Comparison of ENCODE assay signal across 14 cellular contexts in the genomic region with DNA sequence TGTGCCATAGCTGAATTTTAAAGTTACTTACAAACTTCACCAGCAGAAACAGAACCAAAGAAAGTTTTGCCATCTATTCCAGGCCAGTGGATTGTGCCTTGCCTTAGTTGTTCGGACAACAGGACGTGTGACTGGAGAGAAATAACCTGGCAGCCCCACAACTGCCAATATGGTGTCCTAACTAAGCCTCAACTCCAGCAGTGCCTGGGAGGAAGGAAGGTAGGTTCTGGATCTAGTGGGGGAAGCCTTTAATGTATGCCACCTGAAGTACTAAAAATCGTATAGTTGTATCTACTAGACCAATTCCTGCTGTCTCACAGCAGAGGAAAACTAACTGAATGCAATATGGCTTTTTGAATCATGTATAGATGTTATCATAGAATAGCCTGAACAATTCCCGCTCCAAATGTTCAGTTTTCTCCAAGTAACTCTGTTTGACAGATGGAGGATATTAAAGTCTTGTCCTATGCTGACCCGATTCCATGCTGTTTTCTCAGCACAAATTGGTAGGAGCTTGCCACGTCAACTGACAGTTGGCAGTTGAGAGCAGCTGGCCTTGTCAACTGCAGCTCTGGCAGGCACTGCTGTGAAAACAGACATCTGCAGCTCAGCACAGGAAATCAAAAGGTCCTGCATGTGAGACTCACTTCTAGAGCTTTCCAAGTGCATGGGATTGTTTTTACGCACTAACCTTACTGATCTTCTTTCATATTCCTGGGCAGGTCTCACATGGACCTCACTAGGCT.
DNase-seq lines count a peak whose midpoint lies in the region; TF ChIP-seq lines count a peak whose summit lies in the region.
"Had no signal": no experiment of that assay in that cellular context is flagged by ENCODE, and none has a peak within 500 bp of the region (broad histone marks: within the 10 kb centered on the region; RNA-seq: fewer than 3 reads in every experiment).

No MANE protein-coding gene starts in this region.

- H3K27ac Mint-ChIP-seq in IgD-negative memory B cell (peak overlapping the region in 2 of 3 donors; percentile 33 to 57), neural progenitor cell (no peak overlapping the region)
- H3K27ac Mint-ChIP-seq: activated naive CD4-positive, alpha-beta T cell treated with anti-CD3 and anti-CD28 coated beads for 36 hours; progenitor cell of endocrine pancreas had no signal

- peak overlapping the region; percentile 74 for H3K4me2 ChIP-seq in BLaER1
- no peak overlapping the region for H3K4me2 ChIP-seq in neural progenitor cell

- H2AFZ ChIP-seq in neural progenitor cell (replicated peaks): peak overlapping the region; percentile 24

- no peaks in the 10 kb centered on the region for H3F3A ChIP-seq in neural progenitor cell (ENCODE audit: low read depth)

- TF ChIP-seq POLR2A in transverse colon (IDR thresholded peaks at IDR 0.05): no peak

- H3K9ac ChIP-seq in BLaER1: peak overlapping the region; percentile 69
- no peak overlapping the region for H3K9ac ChIP-seq in neural progenitor cell

- no peaks in the 10 kb centered on the region for H4K20me1 ChIP-seq in BLaER1
- no peaks in the 10 kb centered on the region for H4K20me1 ChIP-seq in neural progenitor cell (ENCODE audit: low read depth)

- H3K79me2 ChIP-seq in neural progenitor cell (ENCODE audit: low read depth): no peaks in the 10 kb centered on the region

- in situ Hi-C loops in transverse colon (cut with MboI; ENCODE audit: low pct_ligation_motif_present in 1 of 4, low pct_unique_long_range_greater_than_20kb in 1 of 4, low sequenced_read_pairs in 3 of 4): no loop called here

- peaks cover 36% of the 10 kb centered on the region for H3K4me1 ChIP-seq in BLaER1
- peaks cover 14% of the 10 kb centered on the region for H3K4me1 ChIP-seq in SJCRH30
- no peaks in the 10 kb centered on the region for H3K4me1 ChIP-seq in neural progenitor cell
- H3K4me1 ChIP-seq in transverse colon: no peaks in the 10 kb centered on the region

- peaks cover 10% of the 10 kb centered on the region for H3K36me3 Mint-ChIP-seq in IgD-negative memory B cell
- no peaks in the 10 kb centered on the region for H3K36me3 Mint-ChIP-seq in neural progenitor cell

- H3K4me1 Mint-ChIP-seq in IgD-negative memory B cell (peaks cover 2 to 26% (median 14%) of the 10 kb centered on the region in 3 donors), neural progenitor cell (no peaks in the 10 kb centered on the region)

- H3K27me3 ChIP-seq in BLaER1 (no peaks in the 10 kb centered on the region), SJCRH30 (no peaks in the 10 kb centered on the region), neural progenitor cell (no peaks in the 10 kb centered on the region), transverse colon (no peaks in the 10 kb centered on the region)

- peak overlapping the region in 1 of 4 donors; percentile 39 for H3K4me3 Mint-ChIP-seq in IgD-negative memory B cell
- H3K4me3 Mint-ChIP-seq in neural progenitor cell: no peak overlapping the region
- H3K4me3 Mint-ChIP-seq: activated naive CD4-positive, alpha-beta T cell treated with anti-CD3 and anti-CD28 coated beads for 36 hours had no signal

- H3K36me3 ChIP-seq in BLaER1 (peaks cover 34% of the 10 kb centered on the region), SJCRH30 (no peaks in the 10 kb centered on the region), neural progenitor cell (no peaks in the 10 kb centered on the region), transverse colon (no peaks in the 10 kb centered on the region)

- intact Hi-C loops in transverse colon (cut with DNase I; ENCODE audit: low total_unique reads): no loop called here

- 0 out of 2 replicates have a peak overlapping the region, but pooled peaks have one; percentile 5 for H3K4me3 ChIP-seq in BLaER1
- H3K4me3 ChIP-seq in SJCRH30: no peak overlapping the region
- H3K4me3 ChIP-seq in neural progenitor cell: no peak overlapping the region
- H3K4me3 ChIP-seq in transverse colon: no peak overlapping the region

- DNase-seq in SJCRH30 (peak; percentile 72 to 79), neural progenitor cell (ENCODE audit: low spot score) (no peak), NCI-H1048 (lab: John Stamatoyannopoulos, UW) (no peak), transverse colon (no peak)
- no peak for DNase-seq in activated naive CD4-positive, alpha-beta T cell (lab: John Stamatoyannopoulos, UW)
- DNase-seq in activated CD4-positive, alpha-beta T cell treated with anti-CD3 and anti-CD28 coated beads, Interleukin-2, amount 50 U/mL, for 4 hours: no peak
- DNase-seq: activated naive CD4-positive, alpha-beta T cell treated with anti-CD3 and anti-CD28 coated beads for 36 hours; AML-193; effector memory CD4-positive, alpha-beta T cell; trophoblast cell had no signal

- H3K9me3 ChIP-seq in BLaER1 (peaks cover 27% of the 10 kb centered on the region), SJCRH30 (replicated peaks) (peaks cover 4% of the 10 kb centered on the region; the same call in 1 of the 2 replicates), neural progenitor cell (ENCODE audit: low read depth) (no peaks in the 10 kb centered on the region), transverse colon (peaks cover 0 to 7% of the 10 kb centered on the region in 2 donors)

- no peaks in the 10 kb centered on the region for H3K27me3 Mint-ChIP-seq in IgD-negative memory B cell
- no peaks in the 10 kb centered on the region for H3K27me3 Mint-ChIP-seq in neural progenitor cell (ENCODE audit: insufficient read depth, low read depth)
- H3K27me3 Mint-ChIP-seq: progenitor cell of endocrine pancreas had no signal

- H3K27ac ChIP-seq in BLaER1 (peak overlapping the region; percentile 92), SJCRH30 (peak overlapping the region; percentile 43), neural progenitor cell (no peak overlapping the region), transverse colon (no peak overlapping the region)
- H3K27ac ChIP-seq: VCaP had no signal

- 66% methylated on average over 7 of the region's 7 CpGs; no CpG with 5 or more reads in 1 of the 2 donors for WGBS in transverse colon (ENCODE audit: low coverage in 1 of 2), 2 donors

- no peak for TF ChIP-seq CTCF in neural progenitor cell (IDR thresholded peaks at IDR 0.05)
- TF ChIP-seq CTCF in transverse colon (IDR thresholded peaks at IDR 0.05): no peak

- no peak for TF ChIP-seq EP300 in transverse colon (IDR thresholded peaks at IDR 0.05; ENCODE audit: low read depth)

- peaks cover 0 to 10% (median 0%) of the 10 kb centered on the region in 3 donors for H3K9me3 Mint-ChIP-seq in IgD-negative memory B cell
- H3K9me3 Mint-ChIP-seq in neural progenitor cell: peaks cover 8% of the 10 kb centered on the region

Comparison
In these comparisons a context has a peak if more than half of its experiments do, and no peak if none do; other contexts are left out.
1. H3K27ac ChIP-seq: peak in BLaER1 (single experiment) and SJCRH30 (single experiment); none in neural progenitor cell (single experiment) and transverse colon (0 of 4).
2. DNase-seq: peak in SJCRH30 (2 of 2); none in neural progenitor cell (single experiment), activated naive CD4-positive, alpha-beta T cell (0 of 4), NCI-H1048 (single experiment), activated CD4-positive, alpha-beta T cell treated with anti-CD3 and anti-CD28 coated beads, Interleukin-2, amount 50 U/mL, for 4 hours (0 of 2) and transverse colon (single experiment).